Comparison of ENCODE assay signal across 9 cellular contexts in genomic region chr15:63380828-63381282, GRCh38. TPM values are rescaled to one million over a fixed set of nuclear protein-coding genes. Genes with fewer than 3 reads are reported as not detected.
DNase-seq lines count a peak whose midpoint lies in the region; ATAC-seq and TF ChIP-seq lines count a peak whose summit lies in the region.
"Had no signal": no experiment of that assay in that cellular context is flagged by ENCODE, and none has a peak within 500 bp of the region (broad histone marks: within the 10 kb centered on the region; RNA-seq: fewer than 3 reads in every experiment).

No MANE protein-coding gene starts in this region.

- intact Hi-C loops in prostate gland (cut with DNase I), result no loop called here

- H3K4me1 ChIP-seq in ES-I3 (ENCODE audit: insufficient read depth, low read length) (peaks cover 16% of the 10 kb centered on the region), prostate gland (replicated peaks) (no peaks in the 10 kb centered on the region)

- DNase-seq in fibroblast of mammary gland (ENCODE audit: low read depth) (peak; percentile 54), prostate gland (ENCODE audit: low spot score) (no peak), LoVo (ENCODE audit: low spot score) (no peak), NCI-H345 (lab: John Stamatoyannopoulos, UW) (no peak)
- DNase-seq: NCI-H526 treated with DMSO at 0.1 percent for 48 hours had no signal

- H3K27ac ChIP-seq in prostate gland, result no peak overlapping the region

- H3K9me3 ChIP-seq in ES-I3 (ENCODE audit: control insufficient read depth, insufficient read depth, low read length), result no peaks in the 10 kb centered on the region
- no peaks in the 10 kb centered on the region for H3K9me3 ChIP-seq in prostate gland

- no peak for TF ChIP-seq POLR2A in prostate gland (IDR thresholded peaks at IDR 0.05)

- 38% methylated on average over 13 of the region's 13 CpGs for WGBS in prostate gland

- H3K36me3 ChIP-seq in ES-I3 (ENCODE audit: insufficient read depth, low read length) (no peaks in the 10 kb centered on the region), prostate gland (no peaks in the 10 kb centered on the region)

- TF ChIP-seq CTCF in fibroblast of mammary gland (conservative IDR thresholded peaks at IDR 0.05; ENCODE audit: control insufficient read depth, insufficient read depth, low read depth, low read length), result no peak
- TF ChIP-seq CTCF in prostate gland (IDR thresholded peaks at IDR 0.05), result no peak

- H3K9ac ChIP-seq in ES-I3 (ENCODE audit: low read depth, low read length), result peak overlapping the region; percentile 69; the same call in 1 of the 2 replicates

- ATAC-seq in SK-N-SH treated with all-trans-retinoic acid at 6 μM for 48 hours, result peak; percentile 54
- no peak for ATAC-seq in GM18867 (IDR thresholded peaks at IDR 0.05; ENCODE audit: unreplicated experiment)
- no peak for ATAC-seq in GM19463 (IDR thresholded peaks at IDR 0.05; ENCODE audit: unreplicated experiment)

- peak overlapping the region; percentile 82 for H3K4me3 ChIP-seq in fibroblast of mammary gland (ENCODE audit: control insufficient read depth, low read depth, low read length)
- peak overlapping the region; percentile 26 to 46 for H3K4me3 ChIP-seq in prostate gland

- no peaks in the 10 kb centered on the region for H3K27me3 ChIP-seq in prostate gland (replicated peaks; ENCODE audit: insufficient read depth)

TF ChIP-seq in SK-N-SH treated with all-trans-retinoic acid at 6 μM for 48 hours, 23 proteins besides CTCF, POLR2A, EP300 and RAD21:
- TF ChIP-seq ZNF8 (CRISPR knock-in tag; IDR thresholded peaks at IDR 0.05) (no peak), CSDC2 (CRISPR knock-in tag; IDR thresholded peaks at IDR 0.05) (no peak), ZC3H10 (CRISPR knock-in tag; IDR thresholded peaks at IDR 0.05) (no peak), SNAI2 (CRISPR knock-in tag; IDR thresholded peaks at IDR 0.05) (no peak), ZFP30 (CRISPR knock-in tag; IDR thresholded peaks at IDR 0.05) (no peak), TSHZ2 (CRISPR knock-in tag; IDR thresholded peaks at IDR 0.05) (no peak), OSR1 (CRISPR knock-in tag; IDR thresholded peaks at IDR 0.05) (no peak), ZFP3 (CRISPR knock-in tag; IDR thresholded peaks at IDR 0.05) (no peak), RARB (CRISPR knock-in tag; IDR thresholded peaks at IDR 0.05) (no peak), BACH2 (CRISPR knock-in tag; IDR thresholded peaks at IDR 0.05; ENCODE audit: borderline replicate concordance) (no peak), TOX (CRISPR knock-in tag; IDR thresholded peaks at IDR 0.05; ENCODE audit: borderline replicate concordance) (no peak), ESRRG (CRISPR knock-in tag; IDR thresholded peaks at IDR 0.05) (no peak), ZNF70 (CRISPR knock-in tag; IDR thresholded peaks at IDR 0.05) (no peak), ZNF565 (CRISPR knock-in tag; conservative IDR thresholded peaks at IDR 0.05; ENCODE audit: low read depth) (no peak), GLIS3 (CRISPR knock-in tag; IDR thresholded peaks at IDR 0.05) (no peak), PATZ1 (CRISPR knock-in tag; IDR thresholded peaks at IDR 0.05; ENCODE audit: borderline replicate concordance) (no peak), ARNTL (CRISPR knock-in tag; IDR thresholded peaks at IDR 0.05; ENCODE audit: borderline replicate concordance, low read depth) (no peak), TCF4 (CRISPR knock-in tag; IDR thresholded peaks at IDR 0.05; ENCODE audit: borderline replicate concordance) (no peak), ISL1 (CRISPR knock-in tag; IDR thresholded peaks at IDR 0.05) (no peak)

RNA-seq across cellular contexts. Expression of gene CA12, which starts 0.8 kb away (rescaled TPM):
- 1 to 10 TPM; 3.0 to 9.5 TPM for total RNA-seq in prostate gland
